In genomic region chr14:19098732-19099131, GRCh38 we compare ENCODE assay signal across 7 cellular contexts.
DNase-seq lines count a peak whose midpoint lies in the region; ATAC-seq, FAIRE-seq and TF ChIP-seq lines count a peak whose summit lies in the region.
"Not testable (repeated sequence)": the region's sequence is repeated elsewhere in the genome, so short reads cannot be mapped to it uniquely, and the experiment has no call there.

No MANE protein-coding gene starts in this region.

- 94% methylated on average over 34 of the region's 34 CpGs for WGBS in hepatocyte (ENCODE audit: low lambda C conversion rate, missing lambda C conversion rate)
- 63 to 64% methylated on average over 34 of the region's 34 CpGs for WGBS in pancreas, 2 donors

- H3K4me1 Mint-ChIP-seq in activated CD4-positive, alpha-beta T cell treated with anti-CD3 and anti-CD28 coated beads, Interleukin-2, amount 10 ng/mL, durations not matched to agents 24 days and 14 days; type B pancreatic cell (ENCODE audit: unreplicated experiment): not testable (repeated sequence)

- H2AFZ ChIP-seq in hepatocyte = not testable (repeated sequence)

- not testable (repeated sequence) for H3K27ac Mint-ChIP-seq in activated CD4-positive, alpha-beta T cell treated with anti-CD3 and anti-CD28 coated beads, Interleukin-2, amount 10 ng/mL, durations not matched to agents 24 days and 14 days; type B pancreatic cell

- not testable (repeated sequence) for H4K20me1 ChIP-seq in hepatocyte (ENCODE audit: insufficient read depth, poor library complexity, severe bottlenecking)

- peaks cover 16% of the 10 kb centered on the region; the same call in 1 of the 2 replicates for H3K9me3 ChIP-seq in HUES6 (ENCODE audit: control insufficient read depth, insufficient read depth, low read depth, low read length)
- H3K9me3 ChIP-seq in hepatocyte (ENCODE audit: low read depth); lower lobe of right lung; pancreas: not testable (repeated sequence)

- H3K79me2 ChIP-seq in hepatocyte = not testable (repeated sequence)

- not testable (repeated sequence) for TF ChIP-seq CTCF in hepatocyte (IDR thresholded peaks at IDR 0.05; ENCODE audit: poor library complexity); lower lobe of right lung (IDR thresholded peaks at IDR 0.05); pancreas (IDR thresholded peaks at IDR 0.05); type B pancreatic cell (conservative IDR thresholded peaks at IDR 0.05)

- H3K9me3 Mint-ChIP-seq in activated CD4-positive, alpha-beta T cell treated with anti-CD3 and anti-CD28 coated beads, Interleukin-2, amount 10 ng/mL, durations not matched to agents 24 days and 14 days; type B pancreatic cell: not testable (repeated sequence)

- DNase-seq in activated CD4-positive, alpha-beta T cell treated with anti-CD3 and anti-CD28 coated beads, Interleukin-2, amount 10 ng/mL, durations not matched to agents 24 days and 14 days = peak; percentile 53
- DNase-seq in hepatocyte (ENCODE audit: low spot score) = peak; percentile 8
- DNase-seq in lower lobe of right lung = peak; percentile 47
- DNase-seq in pancreas = peak in 4 of 6 donors; percentile 14 to 91 (median 44)
- peak; percentile 84 for DNase-seq in type B pancreatic cell (ENCODE audit: extremely low spot score, unreplicated experiment)

- H3K36me3 ChIP-seq in HUES6 (ENCODE audit: control insufficient read depth, insufficient read depth, low read length); hepatocyte (replicated peaks; ENCODE audit: insufficient read depth, low read depth); lower lobe of right lung; pancreas: not testable (repeated sequence)

- H3K27ac ChIP-seq in HUES6 (ENCODE audit: low read depth, low read length); hepatocyte; lower lobe of right lung; pancreas: not testable (repeated sequence)

- H3K27me3 Mint-ChIP-seq in activated CD4-positive, alpha-beta T cell treated with anti-CD3 and anti-CD28 coated beads, Interleukin-2, amount 10 ng/mL, durations not matched to agents 24 days and 14 days; type B pancreatic cell: not testable (repeated sequence)

- H3K4me2 ChIP-seq in hepatocyte = not testable (repeated sequence)

- intact Hi-C loops in activated CD4-positive, alpha-beta T cell treated with anti-CD3 and anti-CD28 coated beads, Interleukin-2, amount 10 ng/mL, durations not matched to agents 24 days and 14 days (cut with micrococcal nuclease); lower lobe of right lung (cut with DNase I); pancreas (cut with DNase I): not testable (repeated sequence)

- not testable (repeated sequence) for H3K4me1 ChIP-seq in HUES6 (ENCODE audit: control insufficient read depth, insufficient read depth, low read length); hepatocyte (ENCODE audit: insufficient read depth); lower lobe of right lung; pancreas

- peak; percentile 9 for ATAC-seq in esophagus mucosa
- peak; percentile 8 to 10 for ATAC-seq in lower lobe of right lung
- ATAC-seq in pancreas = peak in 2 of 4 donors; percentile 13 to 17

- H3K9me2 ChIP-seq in hepatocyte (replicated peaks; ENCODE audit: insufficient read depth) = not testable (repeated sequence)

- H3K4me3 ChIP-seq in HUES6 (ENCODE audit: low read depth, low read length) = peak overlapping the region; percentile 29; the same call in 1 of the 2 replicates
- not testable (repeated sequence) for H3K4me3 ChIP-seq in hepatocyte, lower lobe of right lung, pancreas

- H3K9ac ChIP-seq in HUES6 (ENCODE audit: low read length) = not testable (repeated sequence)

- H3K4me3 Mint-ChIP-seq in activated CD4-positive, alpha-beta T cell treated with anti-CD3 and anti-CD28 coated beads, Interleukin-2, amount 10 ng/mL, durations not matched to agents 24 days and 14 days; type B pancreatic cell: not testable (repeated sequence)

- H3K27me3 ChIP-seq in HUES6 (ENCODE audit: control insufficient read depth, insufficient read depth, low read length); hepatocyte; lower lobe of right lung (ENCODE audit: low read depth); pancreas: not testable (repeated sequence)

- H3K36me3 Mint-ChIP-seq in activated CD4-positive, alpha-beta T cell treated with anti-CD3 and anti-CD28 coated beads, Interleukin-2, amount 10 ng/mL, durations not matched to agents 24 days and 14 days (ENCODE audit: low read depth); type B pancreatic cell: not testable (repeated sequence)

- FAIRE-seq in pancreas (lab: Jason Lieb, UNC) = not testable (repeated sequence)

Comparison
In these comparisons a context has a peak if more than half of its experiments do, and no peak if none do; other contexts are left out.
1. DNase-seq: peak in every context shown above with its lines; median percentile 84 in type B pancreatic cell; 53 in activated CD4-positive, alpha-beta T cell treated with anti-CD3 and anti-CD28 coated beads, Interleukin-2, amount 10 ng/mL, durations not matched to agents 24 days and 14 days; 47 in lower lobe of right lung; 44 in pancreas; 8 in hepatocyte.